In genomic region chr15:58590901-58591300, GRCh38 we compare ENCODE assay signal across 1 cellular context.
TF ChIP-seq lines count a peak whose summit lies in the region.

No MANE protein-coding gene starts in this region.

TF ChIP-seq in A549, 52 proteins besides CTCF, POLR2A, EP300 and RAD21 (continued from another document):
- TF ChIP-seq REST (IDR thresholded peaks at IDR 0.05): no peak
- no peak for TF ChIP-seq BHLHE40 (IDR thresholded peaks at IDR 0.05; ENCODE audit: low read depth, low read length)
- TF ChIP-seq JUN (IDR thresholded peaks at IDR 0.05): no peak
- TF ChIP-seq TP53 (CRISPR knock-in tag; IDR thresholded peaks at IDR 0.05): no peak
